ENCODE assay signal across 9 cellular contexts in the genomic region with DNA sequence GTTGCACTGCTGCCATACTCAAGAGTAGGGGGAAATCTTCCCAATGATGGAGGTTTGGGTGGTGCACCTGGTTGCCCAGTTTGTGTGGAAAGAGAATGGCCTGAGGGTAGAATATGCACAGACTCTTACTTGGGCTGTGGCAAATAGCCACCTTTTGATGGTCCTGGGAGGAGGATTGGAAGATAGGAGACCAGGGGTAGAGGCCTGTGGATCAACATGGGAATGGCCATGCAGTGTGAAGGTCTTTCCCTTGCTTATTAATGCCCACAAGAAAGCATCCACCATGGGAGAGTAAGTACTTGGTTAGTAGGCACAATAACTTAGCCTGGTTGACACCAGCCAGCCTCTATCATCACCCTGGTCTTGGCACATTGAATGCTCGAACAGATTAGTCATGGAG.
"Had no signal": no experiment of that assay in that cellular context is flagged by ENCODE, and none has a peak within 500 bp of the region (broad histone marks: within the 10 kb centered on the region; RNA-seq: fewer than 3 reads in every experiment).

No MANE protein-coding gene starts in this region.

- H3K9me3 ChIP-seq: HAP-1 had no signal

- DNase-seq: GM23248, GOT3, H7, H9, HCEC 1CT, HFFc6 had no signal

- H3K4me2 ChIP-seq: GM23338 had no signal

- H3K27ac ChIP-seq: GM23248 had no signal

- H3K36me3 ChIP-seq: HAP-1 had no signal

- H3K9ac ChIP-seq: GM23248 had no signal

- ATAC-seq: GM23338, HCT116 had no signal

- H2AFZ ChIP-seq: GM23248, GM23338 had no signal

- H3K4me3 ChIP-seq: GM23248, GM23338, HAP-1 had no signal
